Comparison of ENCODE assay signal across 8 cellular contexts in genomic region chr20:6767536-6768227, GRCh38. TPM values are rescaled to one million over a fixed set of nuclear protein-coding genes. Genes with fewer than 3 reads are reported as not detected.
DNase-seq lines count a peak whose midpoint lies in the region; ATAC-seq, FAIRE-seq and TF ChIP-seq lines count a peak whose summit lies in the region.

Gene BMP2, plus strand, starts transcription at chr20:6767686. Its CDS starts 2,441 bp downstream, at chr20:6770127.

- H3K4me3 ChIP-seq in right cardiac atrium (ENCODE audit: low read length) (peak within 1 kb of the TSS; percentile 78), pancreas (peak within 1 kb of the TSS; percentile 64 to 81 (median 74))

- peaks cover 60% of the 10 kb centered on the region for H3K27me3 Mint-ChIP-seq in activated CD4-positive, alpha-beta T cell treated with anti-CD3 and anti-CD28 coated beads, Interleukin-2, amount 10 ng/mL, durations not matched to agents 7 days and 5 days

- H3K4me3 Mint-ChIP-seq in activated CD4-positive, alpha-beta T cell treated with anti-CD3 and anti-CD28 coated beads, Interleukin-2, amount 10 ng/mL, durations not matched to agents 7 days and 5 days, result peak within 1 kb of the TSS; percentile 48

- intact Hi-C loops in right cardiac atrium (cut with DNase I), result loop anchor here in 2 of 4 donors (10.0 kb wide), 2 partner anchors 57 to 133 kb away; no protein-coding TSS in a partner anchor
- intact Hi-C loops in pancreas (cut with DNase I), result loop anchor here in 1 of 3 donors (10.0 kb wide), 2 partner anchors 133 to 603 kb away; no protein-coding TSS in a partner anchor

- under 1% methylated on average over 112 of the region's 112 CpGs for WGBS in right cardiac atrium
- 0% methylated on average over 57 to 112 of the region's 112 CpGs for WGBS in pancreas, 2 donors

- H3K9me3 Mint-ChIP-seq in activated CD4-positive, alpha-beta T cell treated with anti-CD3 and anti-CD28 coated beads, Interleukin-2, amount 10 ng/mL, durations not matched to agents 7 days and 5 days, result no peaks in the 10 kb centered on the region

- H3K27me3 ChIP-seq in right cardiac atrium (ENCODE audit: control insufficient read depth, insufficient read depth) (no peaks in the 10 kb centered on the region), pancreas (no peaks in the 10 kb centered on the region)

- FAIRE-seq in pancreas (lab: Jason Lieb, UNC), result no peak

- H3K4me1 ChIP-seq in right cardiac atrium (ENCODE audit: control insufficient read depth, insufficient read depth, low read length) (no peaks in the 10 kb centered on the region), pancreas (peaks cover 0 to 15% (median 0%) of the 10 kb centered on the region in 3 donors)

- H3K27ac ChIP-seq in right cardiac atrium (ENCODE audit: low read length) (peak within 1 kb of the TSS; percentile 69), pancreas (peak within 1 kb of the TSS; percentile 27 to 85 (median 67))

- POLR2A ChIA-PET in activated CD4-positive, alpha-beta T cell treated with anti-CD3 and anti-CD28 coated beads, Interleukin-2, amount 10 ng/mL, durations not matched to agents 7 days and 5 days (lab: Charles Lee), result no interaction called here

- TF ChIP-seq CTCF in pancreas (IDR thresholded peaks at IDR 0.05), result no peak

- no peak for DNase-seq in activated CD4-positive, alpha-beta T cell treated with anti-CD3 and anti-CD28 coated beads, Interleukin-2, amount 10 ng/mL, durations not matched to agents 7 days and 5 days
- no peak for DNase-seq in activated CD4-positive, alpha-beta T cell treated with anti-CD3 and anti-CD28 coated beads, Interleukin-2, amount 50 U/mL, for 1 hour
- DNase-seq in NCI-H2196 (lab: John Stamatoyannopoulos, UW; ENCODE audit: unreplicated experiment) (peak; percentile 60), amniotic epithelial cell (ENCODE audit: low read depth) (peak; percentile 42), right cardiac atrium (peak; percentile 70 to 87 (median 85)), pancreas (peak; percentile 43 to 86 (median 67))
- DNase-seq in activated effector memory CD4-positive, alpha-beta T cell treated with Interleukin-2 at 50 U/mL for 16 hours, result no peak

- no peaks in the 10 kb centered on the region for H3K36me3 Mint-ChIP-seq in activated CD4-positive, alpha-beta T cell treated with anti-CD3 and anti-CD28 coated beads, Interleukin-2, amount 10 ng/mL, durations not matched to agents 7 days and 5 days (ENCODE audit: low read depth)

- H3K9me3 ChIP-seq in right cardiac atrium (ENCODE audit: control insufficient read depth, low read length) (no peaks in the 10 kb centered on the region), pancreas (no peaks in the 10 kb centered on the region)

- no peak within 1 kb of the TSS for H3K27ac Mint-ChIP-seq in activated CD4-positive, alpha-beta T cell treated with anti-CD3 and anti-CD28 coated beads, Interleukin-2, amount 10 ng/mL, durations not matched to agents 7 days and 5 days

- no peaks in the 10 kb centered on the region for H3K4me1 Mint-ChIP-seq in activated CD4-positive, alpha-beta T cell treated with anti-CD3 and anti-CD28 coated beads, Interleukin-2, amount 10 ng/mL, durations not matched to agents 7 days and 5 days

- peak; percentile 73 for ATAC-seq in HG02610 (IDR thresholded peaks at IDR 0.05; ENCODE audit: unreplicated experiment)
- peak; percentile 83 to 90 for ATAC-seq in right cardiac atrium
- peak; percentile 68 to 77 (median 68) for ATAC-seq in pancreas

- no peaks in the 10 kb centered on the region for H3K36me3 ChIP-seq in pancreas

- CTCF ChIA-PET in activated CD4-positive, alpha-beta T cell treated with anti-CD3 and anti-CD28 coated beads, Interleukin-2, amount 10 ng/mL, durations not matched to agents 7 days and 5 days (lab: Charles Lee), result no interaction called here

RNA-seq across cellular contexts. Expression of gene BMP2, which starts in this region (rescaled TPM):
- not detected for total RNA-seq in activated CD4-positive, alpha-beta T cell treated with anti-CD3 and anti-CD28 coated beads, Interleukin-2, amount 10 ng/mL, durations not matched to agents 7 days and 5 days
- 1 to 10 TPM; 1.5 to 2.7 (median 2.4) TPM for total RNA-seq in right cardiac atrium
- 1.9 TPM for polyA plus RNA-seq in right cardiac atrium
- total RNA-seq in pancreas, result 10 to 100 TPM in 1 of 6 donors, 1 to 10 TPM in 5; 4.0 to 12.6 (median 6.5) TPM
- polyA plus RNA-seq in pancreas, result 1 to 10 TPM; 3.1 to 4.3 TPM

Comparison
In these comparisons a context has a peak if more than half of its experiments do, and no peak if none do; other contexts are left out.
1. DNase-seq: peak in NCI-H2196 (single experiment), amniotic epithelial cell (single experiment), right cardiac atrium (3 of 3) and pancreas (6 of 6); none in activated CD4-positive, alpha-beta T cell treated with anti-CD3 and anti-CD28 coated beads, Interleukin-2, amount 10 ng/mL, durations not matched to agents 7 days and 5 days (single experiment), activated CD4-positive, alpha-beta T cell treated with anti-CD3 and anti-CD28 coated beads, Interleukin-2, amount 50 U/mL, for 1 hour (single experiment) and activated effector memory CD4-positive, alpha-beta T cell treated with Interleukin-2 at 50 U/mL for 16 hours (single experiment).
2. Peak in every context shown above with its lines, with median percentiles within 50 percentile points of each other: ATAC-seq.